ENCODE assay signal across 8 cellular contexts in the genomic region with DNA sequence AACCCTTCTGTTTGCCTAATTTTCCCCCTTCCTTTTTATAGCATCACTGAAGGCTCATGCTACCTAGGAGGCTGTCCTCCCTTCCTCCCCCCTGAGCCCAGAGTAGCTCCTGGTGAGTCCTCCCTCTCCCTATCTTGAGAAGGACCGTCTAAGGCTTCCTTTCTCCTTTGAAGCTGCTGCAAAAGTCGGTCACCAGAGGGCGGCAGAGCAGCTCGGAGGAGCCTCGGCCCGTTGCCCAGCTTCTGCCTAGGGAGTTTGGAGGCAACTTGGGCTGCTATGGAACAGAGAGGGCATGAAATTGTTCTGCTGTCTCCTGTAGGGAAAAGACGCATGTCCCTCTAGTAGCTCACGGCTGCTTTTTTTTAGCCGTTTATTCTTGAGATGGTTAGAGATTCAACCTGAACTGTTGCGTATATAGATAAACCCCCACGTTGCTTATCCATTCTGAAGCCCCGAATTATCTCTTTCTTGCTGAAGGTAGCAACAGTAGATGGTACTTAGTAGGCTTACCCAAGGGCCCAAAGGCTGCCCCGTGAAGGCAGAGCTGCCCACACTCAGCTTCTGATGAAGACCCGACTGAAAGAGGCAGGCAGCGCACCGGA. TPM values are rescaled to one million over a fixed set of nuclear protein-coding genes. Genes with fewer than 3 reads are reported as not detected.
DNase-seq lines count a peak whose midpoint lies in the region; ATAC-seq and TF ChIP-seq lines count a peak whose summit lies in the region.

No MANE protein-coding gene starts in this region.

- H3K27ac Mint-ChIP-seq in endodermal cell (no peak overlapping the region), mesothelial cell of epicardium (no peak overlapping the region)

- DNase-seq in AG20443 (ENCODE audit: low spot score) = peak; percentile 87
- peak; percentile 10 for DNase-seq in GOT3 (lab: John Stamatoyannopoulos, UW)
- DNase-seq in NCI-H82 (lab: John Stamatoyannopoulos, UW) = peak; percentile 85
- peak; percentile 80 for DNase-seq in activated CD8-positive, alpha-beta memory T cell treated with anti-CD3 and anti-CD28 coated beads for 24 hours
- DNase-seq in endodermal cell = peak; percentile 97
- peak in 1 of 2 experiments; percentile 78 for DNase-seq in mesothelial cell of epicardium (ENCODE audit: low spot score in 2 of 2, unreplicated experiment in 2 of 2)
- peak; percentile 33 for DNase-seq in stimulated activated CD8-positive, alpha-beta memory T cell treated with anti-CD3 and anti-CD28 coated beads, Interleukin-7, amount 100 ng/mL, for 24 hours (ENCODE audit: low read depth)

- H3K27me3 Mint-ChIP-seq in endodermal cell (ENCODE audit: insufficient read depth) = peaks cover 43% of the 10 kb centered on the region
- H3K27me3 Mint-ChIP-seq in mesothelial cell of epicardium (ENCODE audit: low read depth) = peaks cover 7% of the 10 kb centered on the region

- ATAC-seq in GM21737 (IDR thresholded peaks at IDR 0.05; ENCODE audit: unreplicated experiment) = no peak

- H3K9me3 Mint-ChIP-seq in endodermal cell = no peaks in the 10 kb centered on the region
- H3K9me3 Mint-ChIP-seq in mesothelial cell of epicardium = no peaks in the 10 kb centered on the region

- H3K4me3 ChIP-seq in endodermal cell (ENCODE audit: low read length) = no peak overlapping the region

- H3K36me3 ChIP-seq in endodermal cell (ENCODE audit: control insufficient read depth, insufficient read depth, low read length) = no peaks in the 10 kb centered on the region

- H3K27ac ChIP-seq in endodermal cell (ENCODE audit: low read depth, low read length) = no peak overlapping the region

- H3K9ac ChIP-seq in endodermal cell (ENCODE audit: extremely low read depth, low read length, poor library complexity, severe bottlenecking) = no peak overlapping the region

- whole genome bisulfite sequencing in endodermal cell (ENCODE audit: insufficient coverage in 1 of 2, insufficient read length in 1 of 2), 2 experiments = 49 to 63% methylated on average over 13 to 16 of the region's 16 CpGs

- H3K36me3 Mint-ChIP-seq in endodermal cell (ENCODE audit: low read depth) (no peaks in the 10 kb centered on the region), mesothelial cell of epicardium (peaks cover 4% of the 10 kb centered on the region)

- no peaks in the 10 kb centered on the region for H3K9me3 ChIP-seq in endodermal cell (ENCODE audit: control insufficient read depth, low read length)

- H3K27me3 ChIP-seq in endodermal cell (ENCODE audit: control insufficient read depth, insufficient read depth, low read length, poor library complexity, severe bottlenecking) = peaks cover 34% of the 10 kb centered on the region

- H3K4me3 Mint-ChIP-seq in endodermal cell (no peak overlapping the region), mesothelial cell of epicardium (no peak overlapping the region)

- H3K4me1 ChIP-seq in endodermal cell (ENCODE audit: control insufficient read depth, insufficient read depth, low read length) = peaks cover 9% of the 10 kb centered on the region

- H3K4me1 Mint-ChIP-seq in endodermal cell (peaks cover 37% of the 10 kb centered on the region), mesothelial cell of epicardium (peaks cover 42% of the 10 kb centered on the region)

- TF ChIP-seq CTCF in endodermal cell (conservative IDR thresholded peaks at IDR 0.05) (peak; percentile 99), mesothelial cell of epicardium (IDR thresholded peaks at IDR 0.05; ENCODE audit: unreplicated experiment) (peak; percentile 54)

RNA-seq across cellular contexts. Expression of gene WNT5B, which starts 5.7 kb away (rescaled TPM):
- total RNA-seq in endodermal cell = 1 to 10 TPM in 1 of 2 donors, under 1 TPM in 1; 0.71 to 6.1 TPM
- polyA plus RNA-seq in endodermal cell (2013, experiment 1 of 2) = 9.0 TPM
- 8.2 TPM for polyA plus RNA-seq in endodermal cell (2013, experiment 2 of 2)
- total RNA-seq in mesothelial cell of epicardium = 54.4 to 58.3 TPM (median 56.2 TPM) in 3 replicates

RNA-seq across cellular contexts. Expression of gene FBXL14, which starts 40.3 kb away (rescaled TPM):
- total RNA-seq in endodermal cell = 10 to 100 TPM in 1 of 2 donors, 1 to 10 TPM in 1; 10.0 to 20.4 TPM
- polyA plus RNA-seq in endodermal cell (2013, experiment 1 of 2) = 18.1 TPM
- 16.8 TPM for polyA plus RNA-seq in endodermal cell (2013, experiment 2 of 2)
- 14.1 to 14.8 TPM (median 14.3 TPM) in 3 replicates for total RNA-seq in mesothelial cell of epicardium

RNA-seq across cellular contexts. Expression of gene ADIPOR2, which starts 56.2 kb away (rescaled TPM):
- total RNA-seq in endodermal cell (100 to 1,000 TPM in 1 of 2 donors, 10 to 100 TPM in 1; 53.7 to 124 TPM), mesothelial cell of epicardium (77.2 to 87.3 TPM (median 77.4 TPM) in 3 replicates)
- polyA plus RNA-seq in endodermal cell (2013, experiment 1 of 2) = 37.8 TPM
- 37.2 TPM for polyA plus RNA-seq in endodermal cell (2013, experiment 2 of 2)
